14 cellular contexts compared by ENCODE assay signal in genomic region chr13:85693889-85694511, GRCh38.
A peak's percentile ranks its signal among the peaks of the same experiment; 100 is the strongest.
DNase-seq lines count a peak whose midpoint lies in the region; ATAC-seq and TF ChIP-seq lines count a peak whose summit lies in the region.
"Had no signal": no experiment of that assay in that cellular context is flagged by ENCODE, and none has a peak within 500 bp of the region (broad histone marks: within the 10 kb centered on the region; RNA-seq: fewer than 3 reads in every experiment).

No MANE protein-coding gene starts in this region.

- WGBS in mesendoderm (ENCODE audit: extremely low coverage, insufficient coverage, low lambda C conversion rate), result no CpG with 5 or more reads among the region's 7 CpGs

- H3K27ac ChIP-seq in GM23338 (ENCODE audit: low read depth), result no peak overlapping the region
- H3K27ac ChIP-seq in mesendoderm (ENCODE audit: low read depth, low read length), result no peak overlapping the region
- H3K27ac ChIP-seq: prostate gland had no signal

- no peak for ATAC-seq in GM23338
- ATAC-seq in WTC11, result peak; percentile 59
- no peak for ATAC-seq in GM18870 (IDR thresholded peaks at IDR 0.05; ENCODE audit: unreplicated experiment)
- ATAC-seq: activated naive CD4-positive, alpha-beta T cell treated with anti-CD3 and anti-CD28 coated beads, Interleukin-2, amount 50 U/mL, for 72 hours; stimulated activated naive CD8-positive, alpha-beta T cell treated with anti-CD3 and anti-CD28 coated beads, Interleukin-15, Interleukin-2, amounts not matched to agents 100 U/mL and 50 U/mL, for 24 hours; T-helper 17 cell had no signal

- DNase-seq in GM23338 (ENCODE audit: low spot score) (peak; percentile 14), NB4 (ENCODE audit: low read depth) (peak; percentile 4), WTC11 (ENCODE audit: low spot score) (no peak), mesendoderm (peak; percentile 34), NK-92 (lab: John Stamatoyannopoulos, UW; ENCODE audit: unreplicated experiment) (no peak), cerebellum (ENCODE audit: low spot score) (no peak)
- DNase-seq in activated CD8-positive, alpha-beta memory T cell treated with anti-CD3 and anti-CD28 coated beads for 24 hours, result no peak
- DNase-seq: NCI-H446 treated with DMSO at 0.1 percent for 48 hours; stimulated activated naive CD8-positive, alpha-beta T cell treated with anti-CD3 and anti-CD28 coated beads, Interleukin-15, Interleukin-2, amounts not matched to agents 100 U/mL and 50 U/mL, for 24 hours; T-helper 17 cell had no signal

- POLR2A ChIA-PET in WTC11 (lab: Charles Lee), result no interaction called here

- no peaks in the 10 kb centered on the region for H4K20me1 ChIP-seq in GM23338 (replicated peaks; ENCODE audit: insufficient read depth)

- H3K56ac ChIP-seq in mesendoderm (ENCODE audit: low read length), result no peak overlapping the region

- H2BK5ac ChIP-seq in mesendoderm (ENCODE audit: low read length), result no peak overlapping the region

- no peak for TF ChIP-seq POLR2A in NB4 (IDR thresholded peaks at IDR 0.05; ENCODE audit: extremely low read depth, insufficient read length)

- CTCF ChIA-PET in WTC11 (lab: Charles Lee), result no interaction called here

- H3K4me2 ChIP-seq in GM23338 (no peak overlapping the region), mesendoderm (ENCODE audit: low read length) (no peak overlapping the region)

- H2BK15ac ChIP-seq in mesendoderm (replicated peaks; ENCODE audit: low read depth), result no peak overlapping the region

- no peak overlapping the region for H3K18ac ChIP-seq in mesendoderm (ENCODE audit: low read length)

- 0 out of 2 replicates have a peak, but pooled peaks cover 6% of the 10 kb centered on the region for H3K9me2 ChIP-seq in GM23338 (ENCODE audit: insufficient read depth)

- H3K9me3 Mint-ChIP-seq in GM23338 (peaks cover 9% of the 10 kb centered on the region), WTC11 (peaks cover 26% of the 10 kb centered on the region)

- H2AK5ac ChIP-seq in mesendoderm (ENCODE audit: low read length), result no peak overlapping the region

- H3F3A ChIP-seq in GM23338 (replicated peaks; ENCODE audit: low read depth), result no peaks in the 10 kb centered on the region

- no peak overlapping the region for H3K23ac ChIP-seq in mesendoderm (ENCODE audit: low read length)

- H3K36me3 Mint-ChIP-seq in GM23338 (ENCODE audit: low read depth) (peaks cover 39% of the 10 kb centered on the region), WTC11 (peaks cover 13% of the 10 kb centered on the region)
- H3K36me3 Mint-ChIP-seq: activated naive CD4-positive, alpha-beta T cell treated with anti-CD3 and anti-CD28 coated beads, Interleukin-2, amount 50 U/mL, for 72 hours had no signal

- H2BK120ac ChIP-seq in mesendoderm (ENCODE audit: low read depth, low read length), result no peak overlapping the region

- no peaks in the 10 kb centered on the region for H3K27me3 ChIP-seq in GM23338 (ENCODE audit: insufficient read depth)
- no peaks in the 10 kb centered on the region for H3K27me3 ChIP-seq in mesendoderm (ENCODE audit: insufficient read depth, low read length, poor library complexity)

- H3K79me1 ChIP-seq in mesendoderm (ENCODE audit: low read length), result no peaks in the 10 kb centered on the region

- TF ChIP-seq CTCF in GM23338 (conservative IDR thresholded peaks at IDR 0.05; ENCODE audit: low read depth in 2 of 2) (no peak), NB4 (IDR thresholded peaks at IDR 0.05; ENCODE audit: low read depth, low read length) (no peak), WTC11 (IDR thresholded peaks at IDR 0.05) (no peak)

- H3K36me3 ChIP-seq in GM23338 (ENCODE audit: insufficient read depth), result peaks cover 5% of the 10 kb centered on the region; the same call in 1 of the 2 replicates
- H3K36me3 ChIP-seq in mesendoderm (ENCODE audit: control insufficient read depth, insufficient read depth, low read length), result no peaks in the 10 kb centered on the region
- H3K36me3 ChIP-seq: prostate gland had no signal

- H3K4me1 ChIP-seq in GM23338 (ENCODE audit: insufficient read depth), result no peaks in the 10 kb centered on the region
- no peaks in the 10 kb centered on the region for H3K4me1 ChIP-seq in mesendoderm (ENCODE audit: control insufficient read depth, low read depth, low read length)
- H3K4me1 ChIP-seq: prostate gland had no signal

- H3K4me3 ChIP-seq in GM23338 (no peak overlapping the region), NB4 (ENCODE audit: low read depth, low read length) (no peak overlapping the region), mesendoderm (ENCODE audit: low read length) (no peak overlapping the region)
- H3K4me3 ChIP-seq: prostate gland had no signal

- H3K79me2 ChIP-seq in GM23338 (replicated peaks; ENCODE audit: insufficient read depth) (no peaks in the 10 kb centered on the region), mesendoderm (ENCODE audit: control insufficient read depth, insufficient read depth, low read length) (no peaks in the 10 kb centered on the region)

- H2AFZ ChIP-seq in GM23338, result no peak overlapping the region

- H3K27ac Mint-ChIP-seq in GM23338 (peak overlapping the region; percentile 12; the same call in 1 of the 2 replicates), WTC11 (no peak overlapping the region; the same call in 1 of the 2 replicates)
- H3K27ac Mint-ChIP-seq: activated naive CD4-positive, alpha-beta T cell treated with anti-CD3 and anti-CD28 coated beads, Interleukin-2, amount 50 U/mL, for 72 hours; dendritic cell treated with granulocyte-macrophage colony-stimulating factor and Interleukin-4, amounts not matched to agents 40 ng/mL and 50 ng/mL, for 4 days; T-helper 17 cell had no signal

- H3K27me3 Mint-ChIP-seq in GM23338 (ENCODE audit: insufficient read depth, low read depth, poor library complexity) (no peaks in the 10 kb centered on the region), WTC11 (ENCODE audit: low read depth) (no peaks in the 10 kb centered on the region)
- H3K27me3 Mint-ChIP-seq: dendritic cell treated with granulocyte-macrophage colony-stimulating factor and Interleukin-4, amounts not matched to agents 40 ng/mL and 50 ng/mL, for 4 days; T-helper 17 cell had no signal

- H3K9ac ChIP-seq in mesendoderm (ENCODE audit: low read length), result no peak overlapping the region

- no peak overlapping the region for H3K4ac ChIP-seq in mesendoderm (ENCODE audit: low read depth, low read length)

- H3K4me3 Mint-ChIP-seq in GM23338 (no peak overlapping the region), WTC11 (no peak overlapping the region)
- H3K4me3 Mint-ChIP-seq: dendritic cell treated with granulocyte-macrophage colony-stimulating factor and Interleukin-4, amounts not matched to agents 40 ng/mL and 50 ng/mL, for 4 days; T-helper 17 cell had no signal

- H4K5ac ChIP-seq in mesendoderm (ENCODE audit: low read length), result no peak overlapping the region

- H4K8ac ChIP-seq in mesendoderm (ENCODE audit: low read depth, low read length), result no peak overlapping the region

- H3K4me1 Mint-ChIP-seq in GM23338 (peaks cover 4% of the 10 kb centered on the region; the same call in 2 of the 3 replicates), WTC11 (no peaks in the 10 kb centered on the region)
- H3K4me1 Mint-ChIP-seq: T-helper 17 cell had no signal

TF ChIP-seq in GM23338, 12 proteins besides CTCF, POLR2A, EP300 and RAD21 (continues in another document):
- TF ChIP-seq EZH2phosphoT487 (IDR thresholded peaks at IDR 0.05; ENCODE audit: unreplicated experiment) (no peak), STAT1 (IDR thresholded peaks at IDR 0.05; ENCODE audit: unreplicated experiment) (no peak)

TF ChIP-seq in WTC11, 78 proteins besides CTCF, POLR2A, EP300 and RAD21:
- TF ChIP-seq IRF1 (CRISPR knock-in tag; IDR thresholded peaks at IDR 0.05) (no peak), ETV6 (CRISPR knock-in tag; IDR thresholded peaks at IDR 0.05) (no peak), GTF2I (CRISPR knock-in tag; conservative IDR thresholded peaks at IDR 0.05) (no peak), OVOL2 (CRISPR knock-in tag; IDR thresholded peaks at IDR 0.05; ENCODE audit: borderline replicate concordance) (no peak), ZNF512 (CRISPR knock-in tag; IDR thresholded peaks at IDR 0.05; ENCODE audit: borderline replicate concordance) (no peak)

Comparison
In these comparisons a context has a peak if more than half of its experiments do, and no peak if none do; other contexts are left out.
1. DNase-seq: peak in GM23338 (single experiment), NB4 (single experiment) and mesendoderm (single experiment); none in WTC11 (single experiment), activated CD8-positive, alpha-beta memory T cell treated with anti-CD3 and anti-CD28 coated beads for 24 hours (single experiment), NK-92 (single experiment) and cerebellum (single experiment).